In genomic region chr15:58441376-58442070, GRCh38 we compare ENCODE assay signal across 8 cellular contexts. TPM values are rescaled to one million over a fixed set of nuclear protein-coding genes. Genes with fewer than 3 reads are reported as not detected.
DNase-seq lines count a peak whose midpoint lies in the region; ATAC-seq, FAIRE-seq and TF ChIP-seq lines count a peak whose summit lies in the region.

No MANE protein-coding gene starts in this region.

- H3K18ac ChIP-seq in mesenchymal stem cell (ENCODE audit: low read depth in 1 of 2, low read length in 2 of 2), result peak overlapping the region; percentile 67 to 82

- peak overlapping the region in 1 of 2 experiments; percentile 11 for H3K4ac ChIP-seq in mesenchymal stem cell (ENCODE audit: low read depth in 1 of 2, low read length in 2 of 2)

- H3K27ac ChIP-seq in liver (ENCODE audit: low read depth in 1 of 2, low read length in 2 of 2) (peak overlapping the region; percentile 93 to 96), HepG2 (ENCODE audit: extremely low read length, insufficient read depth, low read length) (no peak overlapping the region), mammary epithelial cell (ENCODE audit: insufficient read depth, low read depth, low read length) (peak overlapping the region; percentile 93), mesenchymal stem cell (ENCODE audit: low read length, poor library complexity, severe bottlenecking) (no peak overlapping the region), vagina (peak overlapping the region; percentile 56)

- peak overlapping the region; percentile 63 for H4K8ac ChIP-seq in mesenchymal stem cell (ENCODE audit: low read length)

- H2BK120ac ChIP-seq in mesenchymal stem cell (ENCODE audit: low read depth, low read length), result no peak overlapping the region

- H3K9me3 Mint-ChIP-seq in stimulated activated memory B cell treated with anti-CD40 and anti-IgM and Interleukin-4, amounts not matched to agents 10 μg/mL and 1 μg/mL and 100 μg/mL, for 72 hours, result no peaks in the 10 kb centered on the region

- no peaks in the 10 kb centered on the region for H3K79me1 ChIP-seq in mesenchymal stem cell (replicated peaks; ENCODE audit: low read length, poor library complexity, severe bottlenecking)

- TF ChIP-seq RAD21 in liver (IDR thresholded peaks at IDR 0.05), result no peak
- no peak for TF ChIP-seq RAD21 in HepG2 (CRISPR knock-in tag; IDR thresholded peaks at IDR 0.05)

- CTCF ChIA-PET in HepG2 (lab: Yijun Ruan, JAX; ENCODE audit: low intra/inter-chr PET ratio, low total read pairs), result no interaction called here
- CTCF ChIA-PET in mammary epithelial cell (lab: Charles Lee; ENCODE audit: low non-redundant PET), result interaction anchor here (0.5 kb wide), 3 partner anchors 36 to 187 kb away, joined by 3 to 5 read pairs (median 4); no protein-coding TSS in a partner anchor

- WGBS in liver, result 71% methylated on average over 9 of the region's 9 CpGs
- WGBS in HepG2 (ENCODE audit: low lambda C conversion rate), result 91% methylated on average over 9 of the region's 9 CpGs
- WGBS in mammary epithelial cell (ENCODE audit: low coverage, missing lambda C conversion rate), result 73% methylated on average over 9 of the region's 9 CpGs
- 73% methylated on average over 7 of the region's 9 CpGs for whole genome bisulfite sequencing in mesenchymal stem cell

- H2BK15ac ChIP-seq in mesenchymal stem cell (ENCODE audit: low read depth, poor library complexity, severe bottlenecking), result no peak overlapping the region

- no peak overlapping the region for H3K23ac ChIP-seq in mesenchymal stem cell (ENCODE audit: low read length in 2 of 2)

- H3K9ac ChIP-seq in liver (ENCODE audit: low read depth in 1 of 2, low read length in 2 of 2) (peak overlapping the region in 1 of 2 donors; percentile 92), HepG2 (ENCODE audit: insufficient read depth, low read depth, low read length) (no peak overlapping the region), mammary epithelial cell (ENCODE audit: insufficient read depth, low read length) (peak overlapping the region; percentile 56), mesenchymal stem cell (ENCODE audit: low read length) (peak overlapping the region; percentile 70)

- peak overlapping the region; percentile 28 for H2AK5ac ChIP-seq in mesenchymal stem cell (ENCODE audit: low read length, severe bottlenecking)

- H4K20me1 ChIP-seq in HepG2 (ENCODE audit: insufficient read depth, low read length), result no peaks in the 10 kb centered on the region
- no peaks in the 10 kb centered on the region for H4K20me1 ChIP-seq in mammary epithelial cell (ENCODE audit: insufficient read depth, low read length)

- H3K4me3 Mint-ChIP-seq in stimulated activated memory B cell treated with anti-CD40 and anti-IgM and Interleukin-4, amounts not matched to agents 10 μg/mL and 1 μg/mL and 100 μg/mL, for 72 hours, result no peak overlapping the region

- intact Hi-C loops in HepG2 (cut with micrococcal nuclease; ENCODE audit: unreplicated experiment) (loop anchor here (5.0 kb wide), 1 partner anchor 36 kb away; no protein-coding TSS in a partner anchor), mammary epithelial cell (cut with micrococcal nuclease) (loop anchor here (5.0 to 10.0 kb wide), 4 partner anchors 167 to 333 kb away; partner anchors contain the start of genes ADAM10 and MINDY2), vagina (cut with DNase I) (no loop called here)

- dilution Hi-C loops in mammary epithelial cell (cut with HindIII; ENCODE audit: low sequenced_read_pairs), result no loop called here

- no peak for TF ChIP-seq POLR2A in HepG2 (IDR thresholded peaks at IDR 0.05; ENCODE audit: insufficient read depth in 1 of 2, low read depth in 2 of 2, low read length in 2 of 2)
- TF ChIP-seq POLR2A in vagina (IDR thresholded peaks at IDR 0.05), result no peak

- peaks cover 5% of the 10 kb centered on the region for H3K79me2 ChIP-seq in HepG2 (ENCODE audit: insufficient read depth, low read length)
- no peaks in the 10 kb centered on the region for H3K79me2 ChIP-seq in mammary epithelial cell (ENCODE audit: insufficient read depth, low read length)

- peak overlapping the region; percentile 44 to 64 for H2BK12ac ChIP-seq in mesenchymal stem cell (ENCODE audit: low read length in 2 of 2)

- no peaks in the 10 kb centered on the region for H3K36me3 Mint-ChIP-seq in stimulated activated memory B cell treated with anti-CD40 and anti-IgM and Interleukin-4, amounts not matched to agents 10 μg/mL and 1 μg/mL and 100 μg/mL, for 72 hours

- peak overlapping the region; percentile 32 for H4K91ac ChIP-seq in mesenchymal stem cell (ENCODE audit: low read length)

- POLR2A ChIA-PET in HepG2 (lab: Yijun Ruan, JAX), result no interaction called here

- H3K27me3 ChIP-seq in liver (ENCODE audit: control insufficient read depth in 4 of 4, insufficient read depth in 4 of 4, low read length in 3 of 4) (no peaks in the 10 kb centered on the region), HepG2 (ENCODE audit: control insufficient read depth in 1 of 2, insufficient read depth in 2 of 2, low read length in 2 of 2) (no peaks in the 10 kb centered on the region), mammary epithelial cell (ENCODE audit: insufficient read depth, low read length) (no peaks in the 10 kb centered on the region), mesenchymal stem cell (ENCODE audit: control insufficient read depth in 1 of 2, insufficient read depth in 1 of 2, low read length in 2 of 2) (no peaks in the 10 kb centered on the region), vagina (no peaks in the 10 kb centered on the region)

- FAIRE-seq in HepG2 (lab: Jason Lieb, UNC), result no peak

- TF ChIP-seq CTCF in liver (IDR thresholded peaks at IDR 0.05; ENCODE audit: low read depth, low read length, missing input control), result no peak
- TF ChIP-seq CTCF in HepG2 (CRISPR knock-in tag; IDR thresholded peaks at IDR 0.05), result no peak
- no peak for TF ChIP-seq CTCF in mammary epithelial cell (conservative IDR thresholded peaks at IDR 0.05 in 1 of 2, IDR thresholded peaks at IDR 0.05 in 1 of 2; ENCODE audit: extremely low read depth in 1 of 2, insufficient read depth in 1 of 2, low read depth in 1 of 2, low read length in 2 of 2)
- TF ChIP-seq CTCF in vagina (IDR thresholded peaks at IDR 0.05), result no peak

- in situ Hi-C loops in HepG2 (cut with HindIII; ENCODE audit: extremely low pct_ligation_motif_present, low pct_unique_long_range_greater_than_20kb), result loop anchor here (5.0 kb wide), 2 partner anchors 36 to 111 kb away; no protein-coding TSS in a partner anchor
- in situ Hi-C loops in mammary epithelial cell (cut with MboI; ENCODE audit: low sequenced_read_pairs in 2 of 2), result no loop called here

- H3K4me2 ChIP-seq in HepG2 (ENCODE audit: low read depth, low read length), result no peak overlapping the region
- H3K4me2 ChIP-seq in mammary epithelial cell (ENCODE audit: insufficient read depth, low read depth, low read length), result peak overlapping the region; percentile 67
- peak overlapping the region; percentile 20 for H3K4me2 ChIP-seq in mesenchymal stem cell (ENCODE audit: low read length, poor library complexity, severe bottlenecking)

- ATAC-seq in HepG2, result no peak
- ATAC-seq in GM21825 (IDR thresholded peaks at IDR 0.05; ENCODE audit: unreplicated experiment), result no peak
- ATAC-seq in stimulated activated memory B cell treated with anti-CD40 and anti-IgM and Interleukin-4, amounts not matched to agents 10 μg/mL and 1 μg/mL and 100 μg/mL, for 72 hours, result no peak

- H3K36me3 ChIP-seq in liver (ENCODE audit: control insufficient read depth in 4 of 4, insufficient read depth in 3 of 4, low read depth in 1 of 4, low read length in 3 of 4) (no peaks in the 10 kb centered on the region), HepG2 (replicated peaks in 1 of 2; ENCODE audit: control insufficient read depth in 1 of 2, insufficient read depth in 2 of 2, low read length in 2 of 2) (no peaks in the 10 kb centered on the region), mammary epithelial cell (ENCODE audit: insufficient read depth, low read length) (no peaks in the 10 kb centered on the region), mesenchymal stem cell (ENCODE audit: control insufficient read depth in 1 of 2, insufficient read depth in 2 of 2, low read depth in 1 of 2, low read length in 2 of 2) (no peaks in the 10 kb centered on the region), vagina (no peaks in the 10 kb centered on the region)

- no peak for DNase-seq in HepG2 (ENCODE audit: low spot score)
- DNase-seq in mammary epithelial cell, result peak; percentile 72
- peak; percentile 46 for DNase-seq in mesenchymal stem cell
- DNase-seq in vagina (ENCODE audit: extremely low spot score in 2 of 2), result no peak
- no peak for DNase-seq in NCI-H524 treated with DMSO at 0.1 percent for 48 hours (lab: John Stamatoyannopoulos, UW)

- no peak overlapping the region for H3K14ac ChIP-seq in mesenchymal stem cell (ENCODE audit: low read length in 2 of 2)

- no peak overlapping the region for H3K4me3 ChIP-seq in liver (ENCODE audit: low read depth in 1 of 3, low read length in 3 of 3)
- no peak overlapping the region for H3K4me3 ChIP-seq in HepG2 (replicated peaks in 1 of 3; ENCODE audit: insufficient read depth in 1 of 3, low read depth in 2 of 3, low read length in 3 of 3)
- no peak overlapping the region for H3K4me3 ChIP-seq in mammary epithelial cell (replicated peaks in 1 of 3; ENCODE audit: insufficient read depth in 1 of 3, low read depth in 2 of 3, low read length in 3 of 3)
- H3K4me3 ChIP-seq in mesenchymal stem cell (ENCODE audit: insufficient read depth in 1 of 2, low read depth in 1 of 2, low read length in 2 of 2), result no peak overlapping the region
- no peak overlapping the region for H3K4me3 ChIP-seq in vagina

- BruUV-seq in HepG2 (replicated peaks; lab: Mats Ljungman, UMichigan) (no TSS peak), mammary epithelial cell (replicated peaks; lab: Mats Ljungman, UMichigan) (no TSS peak)

- TF ChIP-seq EP300 in HepG2 (IDR thresholded peaks at IDR 0.05; ENCODE audit: low read depth in 2 of 2, low read length in 2 of 2) (no peak), HepG2 (CRISPR knock-in tag; IDR thresholded peaks at IDR 0.05; ENCODE audit: borderline replicate concordance) (no peak)

- no peak overlapping the region for H2AFZ ChIP-seq in HepG2 (ENCODE audit: low read length)
- peak overlapping the region; percentile 72 for H2AFZ ChIP-seq in mammary epithelial cell (ENCODE audit: low read depth, low read length)
- no peak overlapping the region for H2AFZ ChIP-seq in mesenchymal stem cell (ENCODE audit: low read depth, low read length)

- H3K4me1 ChIP-seq in liver (ENCODE audit: control insufficient read depth in 4 of 4, insufficient read depth in 4 of 4, low read length in 3 of 4), result peaks cover 28 to 68% (median 50%) of the 10 kb centered on the region in 4 donors
- H3K4me1 ChIP-seq in HepG2 (ENCODE audit: insufficient read depth, low read length), result peaks cover 80% of the 10 kb centered on the region
- peaks cover 36% of the 10 kb centered on the region for H3K4me1 ChIP-seq in mammary epithelial cell (ENCODE audit: insufficient read depth, low read length)
- H3K4me1 ChIP-seq in mesenchymal stem cell (ENCODE audit: control insufficient read depth, insufficient read depth, low read depth, low read length), result peaks cover 22% of the 10 kb centered on the region
- H3K4me1 ChIP-seq in vagina, result peaks cover 32% of the 10 kb centered on the region

- no peaks in the 10 kb centered on the region for H3K4me1 Mint-ChIP-seq in stimulated activated memory B cell treated with anti-CD40 and anti-IgM and Interleukin-4, amounts not matched to agents 10 μg/mL and 1 μg/mL and 100 μg/mL, for 72 hours

- no peaks in the 10 kb centered on the region for H3K9me3 ChIP-seq in liver (ENCODE audit: control insufficient read depth in 4 of 4, low read length in 3 of 4)
- no peaks in the 10 kb centered on the region for H3K9me3 ChIP-seq in HepG2 (ENCODE audit: low read length)
- no peaks in the 10 kb centered on the region for H3K9me3 ChIP-seq in mammary epithelial cell (replicated peaks; ENCODE audit: insufficient read depth, low read length)
- H3K9me3 ChIP-seq in mesenchymal stem cell (ENCODE audit: control insufficient read depth, low read length), result no peaks in the 10 kb centered on the region
- H3K9me3 ChIP-seq in vagina, result no peaks in the 10 kb centered on the region

- no peak overlapping the region for H3K27ac Mint-ChIP-seq in stimulated activated memory B cell treated with anti-CD40 and anti-IgM and Interleukin-4, amounts not matched to agents 10 μg/mL and 1 μg/mL and 100 μg/mL, for 72 hours

- H3K27me3 Mint-ChIP-seq in stimulated activated memory B cell treated with anti-CD40 and anti-IgM and Interleukin-4, amounts not matched to agents 10 μg/mL and 1 μg/mL and 100 μg/mL, for 72 hours, result peaks cover 9% of the 10 kb centered on the region

- no peak overlapping the region for H2BK5ac ChIP-seq in mesenchymal stem cell (ENCODE audit: low read depth, low read length, poor library complexity, severe bottlenecking)

RNA-seq across cellular contexts. Expression of gene LIPC, which starts 9.7 kb away (rescaled TPM):
- total RNA-seq in liver, result 100 to 1,000 TPM; 136 to 268 TPM
- polyA plus RNA-seq in liver, result 100 to 1,000 TPM in 1 of 2 donors, 10 to 100 TPM in 1; 60.1 to 126 TPM
- total RNA-seq in HepG2 (2016; rRNA removed; fragmentation: Illumina TruSeq; extraction: Trizol), result 15.0 and 26.0 TPM in 2 replicates
- 3.6 and 5.6 TPM in 2 replicates for total RNA-seq in HepG2 (2016; cell fraction: cytosol; rRNA removed; fragmentation: Illumina TruSeq; extraction: Trizol; ENCODE audit: low read depth)
- total RNA-seq in HepG2 (2016; cell fraction: insoluble cytoplasmic fraction; rRNA removed; fragmentation: Illumina TruSeq; extraction: Trizol), result 14.4 and 27.2 TPM in 2 replicates
- total RNA-seq in HepG2 (2016; cell fraction: membrane; rRNA removed; fragmentation: Illumina TruSeq; extraction: Trizol), result 9.5 and 11.4 TPM in 2 replicates
- 31.9 and 35.6 TPM in 2 replicates for total RNA-seq in HepG2 (2016; cell fraction: nucleus; rRNA removed; fragmentation: Illumina TruSeq; extraction: Trizol)
- 38.0 and 46.9 TPM in 2 replicates for polyA plus RNA-seq in HepG2 (2011; rRNA removed)
- polyA plus RNA-seq in HepG2 (2011; cell fraction: cytosol; rRNA removed), result 32.6 and 40.5 TPM in 2 replicates
- polyA plus RNA-seq in HepG2 (2011; cell fraction: nucleus; rRNA removed), result 25.6 and 27.7 TPM in 2 replicates
- 28.9 and 34.2 TPM in 2 replicates for polyA plus RNA-seq in HepG2 (2012)
- polyA plus RNA-seq in HepG2 (2016; cell fraction: cytosol; fragmentation: Illumina TruSeq; extraction: Trizol; ENCODE audit: low read depth), result 9.2 and 9.9 TPM in 2 replicates
- 20.8 and 21.9 TPM in 2 replicates for polyA plus RNA-seq in HepG2 (2016; cell fraction: insoluble cytoplasmic fraction; fragmentation: Illumina TruSeq; extraction: Trizol; ENCODE audit: low read depth)
- polyA plus RNA-seq in HepG2 (2016; cell fraction: membrane; fragmentation: Illumina TruSeq; extraction: Trizol; ENCODE audit: low read depth), result 13.3 and 17.3 TPM in 2 replicates
- 46.6 and 49.7 TPM in 2 replicates for polyA plus RNA-seq in HepG2 (2016; cell fraction: nucleus; fragmentation: Illumina TruSeq; extraction: Trizol; ENCODE audit: insufficient read depth, low read depth)
- 66.7 TPM in 1 of 2 replicates, not detected in the other for polyA minus RNA-seq in HepG2 (2011; rRNA and poly(A)+ RNA removed; ENCODE audit: low replicate concordance)
- 17.8 and 19.8 TPM in 2 replicates for polyA minus RNA-seq in HepG2 (2011; cell fraction: cytosol; rRNA and poly(A)+ RNA removed)
- polyA minus RNA-seq in HepG2 (2011; cell fraction: nucleus; rRNA and poly(A)+ RNA removed), result 21.2 and 25.1 TPM in 2 replicates
- total RNA-seq in mammary epithelial cell, result not detected
- not detected for polyA plus RNA-seq in mammary epithelial cell
- not detected for polyA minus RNA-seq in mammary epithelial cell
- polyA plus RNA-seq in mesenchymal stem cell (2013, experiment 1 of 2), result not detected
- polyA plus RNA-seq in mesenchymal stem cell (2013, experiment 2 of 2), result not detected
- total RNA-seq in vagina, result not detected

Comparison
In these comparisons a context has a peak if more than half of its experiments do, and no peak if none do; other contexts are left out.
1. H3K27ac ChIP-seq: peak in liver (2 of 2), mammary epithelial cell (single experiment) and vagina (single experiment); none in HepG2 (single experiment) and mesenchymal stem cell (single experiment).
2. DNase-seq: peak in mammary epithelial cell (single experiment) and mesenchymal stem cell (single experiment); none in HepG2 (single experiment), vagina (0 of 2) and NCI-H524 treated with DMSO at 0.1 percent for 48 hours (single experiment).